ENCODE assay signal across 10 cellular contexts in genomic region chr10:80463868-80464267, GRCh38. TPM values are rescaled to one million over a fixed set of nuclear protein-coding genes. Genes with fewer than 3 reads are reported as not detected.
DNase-seq lines count a peak whose midpoint lies in the region; ATAC-seq, FAIRE-seq and TF ChIP-seq lines count a peak whose summit lies in the region.
"Had no signal": no experiment of that assay in that cellular context is flagged by ENCODE, and none has a peak within 500 bp of the region (broad histone marks: within the 10 kb centered on the region; RNA-seq: fewer than 3 reads in every experiment).

No MANE protein-coding gene starts in this region.

- CTCF ChIA-PET in activated CD4-positive, alpha-beta T cell treated with anti-CD3 and anti-CD28 coated beads for 36 hours (lab: Charles Lee): interaction anchor here (1.0 to 21.2 kb wide), 7 partner anchors 5 to 86 kb away, joined by 3 to 372 read pairs (median 10); no protein-coding TSS in a partner anchor
- CTCF ChIA-PET in HepG2 (lab: Yijun Ruan, JAX; ENCODE audit: low intra/inter-chr PET ratio, low total read pairs): no interaction called here

- H3K4me1 ChIP-seq in HepG2 (ENCODE audit: insufficient read depth, low read length): peaks cover 100% of the 10 kb centered on the region
- H3K4me1 ChIP-seq in suprapubic skin: peaks cover 100% of the 10 kb centered on the region

- POLR2A ChIA-PET in activated CD4-positive, alpha-beta T cell treated with anti-CD3 and anti-CD28 coated beads for 36 hours (lab: Charles Lee): interaction anchor here (1.5 to 2.6 kb wide), 2 partner anchors 8 to 20 kb away, joined by 3 to 9 read pairs; no protein-coding TSS in a partner anchor
- POLR2A ChIA-PET in activated naive CD8-positive, alpha-beta T cell treated with anti-CD3 and anti-CD28 coated beads, Interleukin-2, amount 10 ng/mL, durations not matched to agents 7 days and 5 days (lab: Charles Lee): interaction anchor here (0.9 to 14.2 kb wide), 9 partner anchors 8 to 47 kb away, joined by 3 to 150 read pairs (median 6); partner anchors contain the start of gene TSPAN14
- POLR2A ChIA-PET in HepG2 (lab: Yijun Ruan, JAX): interaction anchor here (1.0 to 2.9 kb wide), 10 partner anchors 9 to 173 kb away, joined by 3 to 25 read pairs (median 6); partner anchors contain the start of gene PRXL2A

- peak overlapping the region; percentile 64 for H3K4me3 Mint-ChIP-seq in activated CD4-positive, alpha-beta T cell treated with anti-CD3 and anti-CD28 coated beads for 36 hours
- H3K4me3 Mint-ChIP-seq in activated naive CD8-positive, alpha-beta T cell treated with anti-CD3 and anti-CD28 coated beads, Interleukin-2, amount 10 ng/mL, durations not matched to agents 7 days and 5 days: peak overlapping the region; percentile 81

- H3K27me3 ChIP-seq in HepG2 (ENCODE audit: control insufficient read depth in 1 of 2, insufficient read depth in 2 of 2, low read length in 2 of 2) (no peaks in the 10 kb centered on the region), suprapubic skin (no peaks in the 10 kb centered on the region)

- H3K9me3 ChIP-seq in HepG2 (ENCODE audit: low read length): no peaks in the 10 kb centered on the region
- H3K9me3 ChIP-seq in suprapubic skin: no peaks in the 10 kb centered on the region

- no peak for ATAC-seq in activated CD4-positive, alpha-beta T cell treated with anti-CD3 and anti-CD28 coated beads for 36 hours
- no peak for ATAC-seq in activated naive CD8-positive, alpha-beta T cell treated with anti-CD3 and anti-CD28 coated beads, Interleukin-2, amount 10 ng/mL, durations not matched to agents 7 days and 5 days (ENCODE audit: low read depth)
- no peak for ATAC-seq in HepG2
- ATAC-seq in GM18867 (IDR thresholded peaks at IDR 0.05; ENCODE audit: unreplicated experiment): no peak

- H3K79me2 ChIP-seq in HepG2 (ENCODE audit: insufficient read depth, low read length): peaks cover 100% of the 10 kb centered on the region

- no peaks in the 10 kb centered on the region for H3K27me3 Mint-ChIP-seq in activated CD4-positive, alpha-beta T cell treated with anti-CD3 and anti-CD28 coated beads for 36 hours
- H3K27me3 Mint-ChIP-seq in activated naive CD8-positive, alpha-beta T cell treated with anti-CD3 and anti-CD28 coated beads, Interleukin-2, amount 10 ng/mL, durations not matched to agents 7 days and 5 days: no peaks in the 10 kb centered on the region

- no peak overlapping the region for H2AFZ ChIP-seq in HepG2 (ENCODE audit: low read length)

- peak overlapping the region in 1 of 3 experiments; percentile 46; a peak in 1 of 6 replicates for H3K4me3 ChIP-seq in HepG2 (replicated peaks in 1 of 3; ENCODE audit: insufficient read depth in 1 of 3, low read depth in 2 of 3, low read length in 3 of 3)
- H3K4me3 ChIP-seq in suprapubic skin: no peak overlapping the region

- no peak for TF ChIP-seq POLR2A in HepG2 (IDR thresholded peaks at IDR 0.05; ENCODE audit: insufficient read depth in 1 of 2, low read depth in 2 of 2, low read length in 2 of 2)
- TF ChIP-seq POLR2A in suprapubic skin (IDR thresholded peaks at IDR 0.05): no peak

- TF ChIP-seq CTCF in HepG2 (CRISPR knock-in tag; IDR thresholded peaks at IDR 0.05) (no peak), suprapubic skin (IDR thresholded peaks at IDR 0.05) (no peak)

- TF ChIP-seq EP300 in HepG2 (IDR thresholded peaks at IDR 0.05; ENCODE audit: low read depth in 2 of 2, low read length in 2 of 2): no peak
- no peak for TF ChIP-seq EP300 in HepG2 (CRISPR knock-in tag; IDR thresholded peaks at IDR 0.05; ENCODE audit: borderline replicate concordance)
- no peak for TF ChIP-seq EP300 in suprapubic skin (IDR thresholded peaks at IDR 0.05)

- FAIRE-seq in HepG2 (lab: Jason Lieb, UNC): no peak

- H3K36me3 Mint-ChIP-seq in activated CD4-positive, alpha-beta T cell treated with anti-CD3 and anti-CD28 coated beads for 36 hours (ENCODE audit: low read depth): peaks cover 13% of the 10 kb centered on the region
- peaks cover 21% of the 10 kb centered on the region for H3K36me3 Mint-ChIP-seq in activated naive CD8-positive, alpha-beta T cell treated with anti-CD3 and anti-CD28 coated beads, Interleukin-2, amount 10 ng/mL, durations not matched to agents 7 days and 5 days

- H4K20me1 ChIP-seq in HepG2 (ENCODE audit: insufficient read depth, low read length): peaks cover 45% of the 10 kb centered on the region

- H3K36me3 ChIP-seq in HepG2 (replicated peaks in 1 of 2; ENCODE audit: control insufficient read depth in 1 of 2, insufficient read depth in 2 of 2, low read length in 2 of 2): peaks cover 5 to 15% of the 10 kb centered on the region in 2 experiments; a peak in 4 of 5 replicates
- H3K36me3 ChIP-seq in suprapubic skin: no peaks in the 10 kb centered on the region

- no peaks in the 10 kb centered on the region for H3K9me3 Mint-ChIP-seq in activated CD4-positive, alpha-beta T cell treated with anti-CD3 and anti-CD28 coated beads for 36 hours (ENCODE audit: low read depth)
- H3K9me3 Mint-ChIP-seq in activated naive CD8-positive, alpha-beta T cell treated with anti-CD3 and anti-CD28 coated beads, Interleukin-2, amount 10 ng/mL, durations not matched to agents 7 days and 5 days: no peaks in the 10 kb centered on the region

- WGBS in HepG2 (ENCODE audit: low lambda C conversion rate): 92% methylated on average over 10 of the region's 10 CpGs
- 68% methylated on average over 9 of the region's 10 CpGs for WGBS in suprapubic skin

- no TSS peak for BruUV-seq in HepG2 (replicated peaks; lab: Mats Ljungman, UMichigan)

- H3K27ac Mint-ChIP-seq in activated CD4-positive, alpha-beta T cell treated with anti-CD3 and anti-CD28 coated beads for 36 hours: peak overlapping the region; percentile 97
- peak overlapping the region; percentile 93 for H3K27ac Mint-ChIP-seq in activated naive CD8-positive, alpha-beta T cell treated with anti-CD3 and anti-CD28 coated beads, Interleukin-2, amount 10 ng/mL, durations not matched to agents 7 days and 5 days

- DNase-seq in activated CD4-positive, alpha-beta T cell treated with anti-CD3 and anti-CD28 coated beads for 36 hours: no peak
- DNase-seq in activated CD4-positive, alpha-beta T cell treated with anti-CD3 and anti-CD28 coated beads, Interleukin-2, amount 50 U/mL, for 48 hours: no peak
- DNase-seq in activated naive CD8-positive, alpha-beta T cell treated with anti-CD3 and anti-CD28 coated beads, Interleukin-2, amount 10 ng/mL, durations not matched to agents 7 days and 5 days: no peak
- DNase-seq in HepG2 (ENCODE audit: low spot score) (no peak), suprapubic skin (ENCODE audit: low spot score in 2 of 2) (no peak), NCI-H2227 (lab: John Stamatoyannopoulos, UW; ENCODE audit: unreplicated experiment) (no peak), NCI-H1105 treated with DMSO at 0.1 percent for 48 hours (lab: John Stamatoyannopoulos, UW) (no peak)
- DNase-seq: NCI-H1417 treated with DMSO at 0.1 percent for 48 hours, T-helper 9 cell had no signal

- no peak for TF ChIP-seq RAD21 in HepG2 (CRISPR knock-in tag; IDR thresholded peaks at IDR 0.05)

- peak overlapping the region; percentile 90 for H3K27ac ChIP-seq in HepG2 (ENCODE audit: extremely low read length, insufficient read depth, low read length)
- peak overlapping the region; percentile 88 for H3K27ac ChIP-seq in suprapubic skin

- in situ Hi-C loops in HepG2 (cut with HindIII; ENCODE audit: extremely low pct_ligation_motif_present, low pct_unique_long_range_greater_than_20kb): no loop called here

- peak overlapping the region; percentile 68 for H3K4me2 ChIP-seq in HepG2 (ENCODE audit: low read depth, low read length)

- intact Hi-C loops in activated CD4-positive, alpha-beta T cell treated with anti-CD3 and anti-CD28 coated beads for 36 hours (cut with DNase I, micrococcal nuclease): loop anchor here (1.0 kb wide), 1 partner anchor 7 kb away; no protein-coding TSS in a partner anchor
- intact Hi-C loops in HepG2 (cut with micrococcal nuclease; ENCODE audit: unreplicated experiment): loop anchor here (2.0 kb wide), 1 partner anchor 35 kb away; no protein-coding TSS in a partner anchor

- H3K4me1 Mint-ChIP-seq in activated CD4-positive, alpha-beta T cell treated with anti-CD3 and anti-CD28 coated beads for 36 hours: peaks cover 97% of the 10 kb centered on the region
- peaks cover 89% of the 10 kb centered on the region for H3K4me1 Mint-ChIP-seq in activated naive CD8-positive, alpha-beta T cell treated with anti-CD3 and anti-CD28 coated beads, Interleukin-2, amount 10 ng/mL, durations not matched to agents 7 days and 5 days

- peak overlapping the region; percentile 73 for H3K9ac ChIP-seq in HepG2 (ENCODE audit: insufficient read depth, low read depth, low read length)

RNA-seq across cellular contexts. Expression of gene TSPAN14, which starts 9.8 kb away (rescaled TPM):
- total RNA-seq in activated CD4-positive, alpha-beta T cell treated with anti-CD3 and anti-CD28 coated beads for 36 hours: 10 to 100 TPM; 37.6 to 43.8 TPM
- 100 to 1,000 TPM in 1 of 2 experiments, 10 to 100 TPM in 1; 98.8 to 112 TPM for total RNA-seq in activated naive CD8-positive, alpha-beta T cell treated with anti-CD3 and anti-CD28 coated beads, Interleukin-2, amount 10 ng/mL, durations not matched to agents 7 days and 5 days
- 17.4 and 24.1 TPM in 2 replicates for total RNA-seq in HepG2 (2016; rRNA removed; fragmentation: Illumina TruSeq; extraction: Trizol)
- 5.0 and 6.4 TPM in 2 replicates for total RNA-seq in HepG2 (2016; cell fraction: cytosol; rRNA removed; fragmentation: Illumina TruSeq; extraction: Trizol; ENCODE audit: low read depth)
- 16.0 and 24.8 TPM in 2 replicates for total RNA-seq in HepG2 (2016; cell fraction: insoluble cytoplasmic fraction; rRNA removed; fragmentation: Illumina TruSeq; extraction: Trizol)
- 15.7 and 18.1 TPM in 2 replicates for total RNA-seq in HepG2 (2016; cell fraction: membrane; rRNA removed; fragmentation: Illumina TruSeq; extraction: Trizol)
- 28.9 and 38.5 TPM in 2 replicates for total RNA-seq in HepG2 (2016; cell fraction: nucleus; rRNA removed; fragmentation: Illumina TruSeq; extraction: Trizol)
- 73.8 and 80.6 TPM in 2 replicates for polyA plus RNA-seq in HepG2 (2011; rRNA removed)
- 66.9 and 68.7 TPM in 2 replicates for polyA plus RNA-seq in HepG2 (2011; cell fraction: cytosol; rRNA removed)
- polyA plus RNA-seq in HepG2 (2011; cell fraction: nucleus; rRNA removed): 64.3 and 75.0 TPM in 2 replicates
- 36.4 and 39.6 TPM in 2 replicates for polyA plus RNA-seq in HepG2 (2012)
- 6.7 and 7.8 TPM in 2 replicates for polyA plus RNA-seq in HepG2 (2016; cell fraction: cytosol; fragmentation: Illumina TruSeq; extraction: Trizol; ENCODE audit: low read depth)
- polyA plus RNA-seq in HepG2 (2016; cell fraction: insoluble cytoplasmic fraction; fragmentation: Illumina TruSeq; extraction: Trizol; ENCODE audit: low read depth): 19.6 and 25.9 TPM in 2 replicates
- 15.4 and 16.2 TPM in 2 replicates for polyA plus RNA-seq in HepG2 (2016; cell fraction: membrane; fragmentation: Illumina TruSeq; extraction: Trizol; ENCODE audit: low read depth)
- polyA plus RNA-seq in HepG2 (2016; cell fraction: nucleus; fragmentation: Illumina TruSeq; extraction: Trizol; ENCODE audit: insufficient read depth, low read depth): 59.1 and 62.2 TPM in 2 replicates
- 22.0 and 139 TPM in 2 replicates for polyA minus RNA-seq in HepG2 (2011; rRNA and poly(A)+ RNA removed; ENCODE audit: low replicate concordance)
- polyA minus RNA-seq in HepG2 (2011; cell fraction: cytosol; rRNA and poly(A)+ RNA removed): 48.1 and 54.0 TPM in 2 replicates
- 39.9 and 48.0 TPM in 2 replicates for polyA minus RNA-seq in HepG2 (2011; cell fraction: nucleus; rRNA and poly(A)+ RNA removed)
- total RNA-seq in suprapubic skin: 100 to 1,000 TPM in 3 of 4 donors, 10 to 100 TPM in 1; 99.7 to 145 (median 122) TPM

RNA-seq across cellular contexts. Expression of gene PRXL2A, which starts 55.5 kb away (rescaled TPM):
- total RNA-seq in activated CD4-positive, alpha-beta T cell treated with anti-CD3 and anti-CD28 coated beads for 36 hours: 10 to 100 TPM; 15.0 to 17.6 TPM
- 10 to 100 TPM; 13.6 to 14.0 TPM for total RNA-seq in activated naive CD8-positive, alpha-beta T cell treated with anti-CD3 and anti-CD28 coated beads, Interleukin-2, amount 10 ng/mL, durations not matched to agents 7 days and 5 days
- total RNA-seq in HepG2 (2016; rRNA removed; fragmentation: Illumina TruSeq; extraction: Trizol) (57.4 and 79.9 TPM in 2 replicates), suprapubic skin (100 to 1,000 TPM in 3 of 4 donors, 10 to 100 TPM in 1; 91.0 to 106 (median 105) TPM)
- total RNA-seq in HepG2 (2016; cell fraction: cytosol; rRNA removed; fragmentation: Illumina TruSeq; extraction: Trizol; ENCODE audit: low read depth): 61.0 and 61.6 TPM in 2 replicates
- 60.4 and 81.6 TPM in 2 replicates for total RNA-seq in HepG2 (2016; cell fraction: insoluble cytoplasmic fraction; rRNA removed; fragmentation: Illumina TruSeq; extraction: Trizol)
- total RNA-seq in HepG2 (2016; cell fraction: membrane; rRNA removed; fragmentation: Illumina TruSeq; extraction: Trizol): 103 and 106 TPM in 2 replicates
- total RNA-seq in HepG2 (2016; cell fraction: nucleus; rRNA removed; fragmentation: Illumina TruSeq; extraction: Trizol): 46.3 and 54.0 TPM in 2 replicates
- polyA plus RNA-seq in HepG2 (2011; rRNA removed): 43.9 and 44.0 TPM in 2 replicates
- 30.6 and 48.5 TPM in 2 replicates for polyA plus RNA-seq in HepG2 (2011; cell fraction: cytosol; rRNA removed)
- 9.3 and 15.2 TPM in 2 replicates for polyA plus RNA-seq in HepG2 (2011; cell fraction: nucleus; rRNA removed)
- polyA plus RNA-seq in HepG2 (2012): 75.8 and 86.2 TPM in 2 replicates
- polyA plus RNA-seq in HepG2 (2016; cell fraction: cytosol; fragmentation: Illumina TruSeq; extraction: Trizol; ENCODE audit: low read depth): 96.8 and 103 TPM in 2 replicates
- 78.0 and 79.1 TPM in 2 replicates for polyA plus RNA-seq in HepG2 (2016; cell fraction: insoluble cytoplasmic fraction; fragmentation: Illumina TruSeq; extraction: Trizol; ENCODE audit: low read depth)
- 115 and 119 TPM in 2 replicates for polyA plus RNA-seq in HepG2 (2016; cell fraction: membrane; fragmentation: Illumina TruSeq; extraction: Trizol; ENCODE audit: low read depth)
- polyA plus RNA-seq in HepG2 (2016; cell fraction: nucleus; fragmentation: Illumina TruSeq; extraction: Trizol; ENCODE audit: insufficient read depth, low read depth): 101 and 103 TPM in 2 replicates
- polyA minus RNA-seq in HepG2 (2011; rRNA and poly(A)+ RNA removed; ENCODE audit: low replicate concordance): 10.9 and 11.9 TPM in 2 replicates
- polyA minus RNA-seq in HepG2 (2011; cell fraction: cytosol; rRNA and poly(A)+ RNA removed): 18.7 and 25.3 TPM in 2 replicates
- 10.4 and 12.6 TPM in 2 replicates for polyA minus RNA-seq in HepG2 (2011; cell fraction: nucleus; rRNA and poly(A)+ RNA removed)
